ENCODE assay signal across 7 cellular contexts in the genomic region with DNA sequence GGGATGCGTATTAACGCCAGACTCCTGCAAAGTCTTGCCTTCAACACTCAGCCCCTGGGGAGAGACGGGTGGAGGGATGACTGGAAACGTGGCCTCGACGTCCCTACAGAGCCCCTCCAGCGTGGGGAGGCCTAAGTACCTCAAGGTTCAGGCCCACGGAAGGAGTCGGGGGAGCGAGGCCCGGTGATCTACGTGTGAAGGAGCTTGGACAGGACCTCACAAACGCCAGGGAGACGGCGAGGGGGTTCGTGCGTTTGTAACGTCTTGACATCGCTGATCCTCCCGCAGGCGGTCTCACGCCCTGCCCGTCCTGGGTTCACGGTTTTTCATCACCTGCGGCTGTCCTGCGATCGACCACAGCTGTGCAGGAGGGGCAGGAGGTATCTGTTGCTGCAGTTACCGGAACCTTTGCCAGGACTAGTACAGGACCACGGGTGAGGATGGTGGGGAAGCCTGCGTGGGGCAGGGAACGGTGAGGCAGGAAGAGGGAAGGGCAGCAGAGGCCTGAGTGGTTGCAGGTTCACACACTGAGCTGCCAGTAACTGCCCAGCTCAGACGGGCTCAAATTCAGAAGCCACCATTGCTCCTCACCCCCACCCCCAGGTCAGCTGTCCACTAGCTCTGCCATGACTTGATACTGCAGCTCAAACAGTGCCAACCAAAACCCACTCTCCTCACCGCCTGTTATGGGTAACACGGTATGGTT. TPM values are rescaled to one million over a fixed set of nuclear protein-coding genes. Genes with fewer than 3 reads are reported as not detected.
A peak's percentile ranks its signal among the peaks of the same experiment; 100 is the strongest.
DNase-seq lines count a peak whose midpoint lies in the region; ATAC-seq, FAIRE-seq and TF ChIP-seq lines count a peak whose summit lies in the region.

No MANE protein-coding gene starts in this region.

- H3K9ac ChIP-seq in HUES6 (ENCODE audit: low read length) (peak overlapping the region; percentile 97), astrocyte (ENCODE audit: low read length) (peak overlapping the region; percentile 94)

- H3K27ac ChIP-seq in HUES6 (ENCODE audit: low read depth, low read length) (peak overlapping the region; percentile 92), astrocyte (ENCODE audit: low read depth, low read length) (peak overlapping the region; percentile 73), temporal lobe (ENCODE audit: low read depth, low read length) (peak overlapping the region; percentile 64)

- H3K9me3 Mint-ChIP-seq in astrocyte (ENCODE audit: unreplicated experiment) = no peaks in the 10 kb centered on the region

- peaks cover 85% of the 10 kb centered on the region for H3K79me2 ChIP-seq in astrocyte (ENCODE audit: insufficient read depth, low read length)

- no peak for ATAC-seq in GM18505 (IDR thresholded peaks at IDR 0.05; ENCODE audit: unreplicated experiment)
- ATAC-seq in GM21526 (IDR thresholded peaks at IDR 0.05; ENCODE audit: low FRiP score, unreplicated experiment) = no peak

- H3K36me3 ChIP-seq in HUES6 (ENCODE audit: control insufficient read depth, insufficient read depth, low read length) (peaks cover 77% of the 10 kb centered on the region), astrocyte (ENCODE audit: insufficient read depth, low read length) (peaks cover 32% of the 10 kb centered on the region)

- TF ChIP-seq POLR2A in GM18505 (IDR thresholded peaks at IDR 0.05; ENCODE audit: borderline replicate concordance, extremely low read depth, insufficient read depth, insufficient read length) = peak; percentile 53

- H3K4me2 ChIP-seq in astrocyte (ENCODE audit: low read length) = peak overlapping the region; percentile 98

- H3K4me3 Mint-ChIP-seq in astrocyte (ENCODE audit: unreplicated experiment) = peak overlapping the region; percentile 92

- FAIRE-seq in astrocyte (lab: Jason Lieb, UNC) = no peak

- H3K9me3 ChIP-seq in HUES6 (ENCODE audit: control insufficient read depth, insufficient read depth, low read depth, low read length) (no peaks in the 10 kb centered on the region), astrocyte (ENCODE audit: insufficient read depth, low read depth, low read length) (no peaks in the 10 kb centered on the region)

- peak overlapping the region; percentile 99 for H3K4me3 ChIP-seq in HUES6 (ENCODE audit: low read depth, low read length)
- H3K4me3 ChIP-seq in astrocyte (ENCODE audit: insufficient read depth, low read depth, low read length) = peak overlapping the region; percentile 90

- H3K27me3 ChIP-seq in HUES6 (ENCODE audit: control insufficient read depth, insufficient read depth, low read length) (no peaks in the 10 kb centered on the region), astrocyte (ENCODE audit: insufficient read depth, low read length) (no peaks in the 10 kb centered on the region)

- no peak for TF ChIP-seq CTCF in astrocyte (IDR thresholded peaks at IDR 0.05; ENCODE audit: insufficient read depth, low read depth, low read length)

- peaks cover 21% of the 10 kb centered on the region for H3K36me3 Mint-ChIP-seq in astrocyte (ENCODE audit: low read depth, unreplicated experiment)

- peak overlapping the region; percentile 43 for H2AFZ ChIP-seq in astrocyte (ENCODE audit: low read depth, low read length)

- H3K27me3 Mint-ChIP-seq in astrocyte (ENCODE audit: low read depth, unreplicated experiment) = no peaks in the 10 kb centered on the region

- H3K27ac Mint-ChIP-seq in astrocyte (ENCODE audit: unreplicated experiment) = peak overlapping the region; percentile 90

- peak; percentile 10 for DNase-seq in astrocyte (ENCODE audit: low read depth)
- peak; percentile 30 for DNase-seq in kidney tubule cell (ENCODE audit: low spot score)
- DNase-seq in activated effector memory CD4-positive, alpha-beta T cell treated with Interleukin-2 at 50 U/mL for 16 hours = no peak

- peaks cover 12% of the 10 kb centered on the region for H3K4me1 ChIP-seq in HUES6 (ENCODE audit: control insufficient read depth, insufficient read depth, low read length)
- H3K4me1 ChIP-seq in astrocyte (ENCODE audit: insufficient read depth, low read length) = peaks cover 32% of the 10 kb centered on the region

- peaks cover 36% of the 10 kb centered on the region for H3K4me1 Mint-ChIP-seq in astrocyte (ENCODE audit: low read depth, unreplicated experiment)

- H4K20me1 ChIP-seq in astrocyte (ENCODE audit: insufficient read depth, low read length) = peaks cover 50% of the 10 kb centered on the region

RNA-seq across cellular contexts. Expression of a gene that starts 0.9 kb away (rescaled TPM):
- total RNA-seq in astrocyte = 194 and 197 TPM in 2 replicates
- total RNA-seq in temporal lobe = 86.1 TPM

RNA-seq across cellular contexts. Expression of a gene that starts 7.1 kb away (rescaled TPM):
- total RNA-seq in astrocyte (87.3 and 88.5 TPM in 2 replicates), temporal lobe (38.1 TPM)

RNA-seq across cellular contexts. Expression of a gene that starts 21.1 kb away (rescaled TPM):
- total RNA-seq in astrocyte = 0.64 TPM in 1 of 2 replicates, not detected in the other
- 0.49 TPM for total RNA-seq in temporal lobe

RNA-seq across cellular contexts. Expression of a gene that starts 25.0 kb away (rescaled TPM):
- total RNA-seq in astrocyte = 135 and 139 TPM in 2 replicates
- total RNA-seq in temporal lobe = 35.4 TPM

RNA-seq across cellular contexts. Expression of a gene that starts 35.5 kb away (rescaled TPM):
- total RNA-seq in astrocyte = 60.4 and 81.2 TPM in 2 replicates
- 6.4 TPM for total RNA-seq in temporal lobe
